10 cellular contexts compared by ENCODE assay signal in genomic region chr10:4826788-4827324, GRCh38. TPM values are rescaled to one million over a fixed set of nuclear protein-coding genes. Genes with fewer than 3 reads are reported as not detected.
DNase-seq lines count a peak whose midpoint lies in the region; ATAC-seq, FAIRE-seq and TF ChIP-seq lines count a peak whose summit lies in the region.
"Had no signal": no experiment of that assay in that cellular context is flagged by ENCODE, and none has a peak within 500 bp of the region (broad histone marks: within the 10 kb centered on the region; RNA-seq: fewer than 3 reads in every experiment).

No MANE protein-coding gene starts in this region.

- H3K4me1 ChIP-seq in CD4-positive, alpha-beta memory T cell (ENCODE audit: insufficient read depth, low read length) = no peaks in the 10 kb centered on the region
- H3K4me1 ChIP-seq in RWPE2 (ENCODE audit: insufficient read depth, poor library complexity, severe bottlenecking) = no peaks in the 10 kb centered on the region
- H3K4me1 ChIP-seq in esophagus muscularis mucosa = peaks cover 5 to 31% (median 16%) of the 10 kb centered on the region in 4 donors
- no peaks in the 10 kb centered on the region for H3K4me1 ChIP-seq in parathyroid adenoma

- H3K4me2 ChIP-seq in parathyroid adenoma (ENCODE audit: low read length) = peak overlapping the region; percentile 69

- H3K79me2 ChIP-seq in parathyroid adenoma = no peaks in the 10 kb centered on the region

- FAIRE-seq in GM12892 (lab: Jason Lieb, UNC) = no peak
- FAIRE-seq: TTC549 had no signal

- CTCF ChIA-PET in CD4-positive, alpha-beta memory T cell (lab: Charles Lee; ENCODE audit: partially characterized antibody) = interaction anchor here (1.2 to 9.8 kb wide), 5 partner anchors 9 to 22 kb away, joined by 5 to 62 read pairs (median 17); no protein-coding TSS in a partner anchor

- peak overlapping the region; percentile 97 for H2AFZ ChIP-seq in parathyroid adenoma

- DNase-seq in CD4-positive, alpha-beta memory T cell = no peak
- DNase-seq in RWPE2 (ENCODE audit: low spot score) (no peak), esophagus muscularis mucosa (ENCODE audit: extremely low spot score) (no peak), GM12892 (ENCODE audit: insufficient read length) (no peak), NCI-H69 (lab: John Stamatoyannopoulos, UW) (no peak)
- no peak for DNase-seq in stimulated activated CD4-positive, alpha-beta T cell treated with anti-CD3 and anti-CD28 coated beads, Interleukin-4, amount 100 ng/mL, for 4 hours
- no peak for DNase-seq in stimulated activated CD4-positive, alpha-beta T cell treated with anti-CD3 and anti-CD28 coated beads, Interleukin-12 subunit alpha, Interleukin-12 subunit beta, amount 100 ng/mL, for 4 hours

- H3K4me1 Mint-ChIP-seq in CD4-positive, alpha-beta memory T cell = peaks cover 9 to 25% (median 12%) of the 10 kb centered on the region in 4 donors
- H3K4me1 Mint-ChIP-seq: IgD-negative memory B cell had no signal

- intact Hi-C loops in CD4-positive, alpha-beta memory T cell (cut with micrococcal nuclease) = loop anchor here (10.0 kb wide), 1 partner anchor 468 kb away; no protein-coding TSS in a partner anchor
- intact Hi-C loops in esophagus muscularis mucosa (cut with DNase I) = no loop called here

- POLR2A ChIA-PET in CD4-positive, alpha-beta memory T cell (lab: Charles Lee; ENCODE audit: partially characterized antibody) = interaction anchor here (1.3 to 5.1 kb wide), 3 partner anchors 10 to 607 kb away, joined by 3 to 29 read pairs (median 16); no protein-coding TSS in a partner anchor

- H3K9me3 Mint-ChIP-seq in CD4-positive, alpha-beta memory T cell = peaks cover 0 to 4% (median 0%) of the 10 kb centered on the region in 8 donors

- 54% methylated on average over 13 of the region's 13 CpGs for WGBS in esophagus muscularis mucosa

- H3K27ac ChIP-seq in CD4-positive, alpha-beta memory T cell (ENCODE audit: low read depth, low read length) = peak overlapping the region; percentile 32
- H3K27ac ChIP-seq in RWPE2 (ENCODE audit: poor library complexity, severe bottlenecking) (peak overlapping the region; percentile 29), esophagus muscularis mucosa (replicated peaks in 1 of 4) (peak overlapping the region; percentile 91 to 97 (median 96)), parathyroid adenoma (no peak overlapping the region)

- H3K27me3 Mint-ChIP-seq in CD4-positive, alpha-beta memory T cell = peaks cover 10 to 18% of the 10 kb centered on the region in 2 donors

- H3K36me3 Mint-ChIP-seq in CD4-positive, alpha-beta memory T cell = peaks cover 2 to 9% of the 10 kb centered on the region in 2 donors
- H3K36me3 Mint-ChIP-seq: IgD-negative memory B cell had no signal

- peak overlapping the region in 1 of 2 donors; percentile 36 for H3K4me3 ChIP-seq in CD4-positive, alpha-beta memory T cell (ENCODE audit: low read length in 2 of 2)
- peak overlapping the region; percentile 39 for H3K4me3 ChIP-seq in RWPE2 (ENCODE audit: severe bottlenecking)
- peak overlapping the region; percentile 67 to 82 (median 72) for H3K4me3 ChIP-seq in esophagus muscularis mucosa
- H3K4me3 ChIP-seq in parathyroid adenoma (ENCODE audit: low read depth, low read length) = peak overlapping the region; percentile 64

- no peak for TF ChIP-seq EP300 in esophagus muscularis mucosa (IDR thresholded peaks at IDR 0.05)

- no peak for ATAC-seq in RWPE2 (ENCODE audit: low read depth)

- H3K9me3 ChIP-seq in CD4-positive, alpha-beta memory T cell (ENCODE audit: control insufficient read depth in 1 of 2, low read length in 2 of 2) = no peaks in the 10 kb centered on the region
- no peaks in the 10 kb centered on the region for H3K9me3 ChIP-seq in RWPE2 (ENCODE audit: severe bottlenecking)
- no peaks in the 10 kb centered on the region for H3K9me3 ChIP-seq in esophagus muscularis mucosa
- no peaks in the 10 kb centered on the region for H3K9me3 ChIP-seq in parathyroid adenoma (ENCODE audit: control insufficient read depth, low read length)

- peak overlapping the region; percentile 31 to 83 (median 65) for H3K27ac Mint-ChIP-seq in CD4-positive, alpha-beta memory T cell
- H3K27ac Mint-ChIP-seq: IgD-negative memory B cell had no signal

- peak overlapping the region; percentile 71 to 86 (median 83) for H3K4me3 Mint-ChIP-seq in CD4-positive, alpha-beta memory T cell
- H3K4me3 Mint-ChIP-seq: IgD-negative memory B cell had no signal

- H3K36me3 ChIP-seq in CD4-positive, alpha-beta memory T cell (ENCODE audit: insufficient read depth, low read length) = no peaks in the 10 kb centered on the region
- no peaks in the 10 kb centered on the region for H3K36me3 ChIP-seq in RWPE2 (ENCODE audit: low read depth)
- H3K36me3 ChIP-seq in esophagus muscularis mucosa = peaks cover 0 to 13% (median 6%) of the 10 kb centered on the region in 4 donors
- H3K36me3 ChIP-seq in parathyroid adenoma (ENCODE audit: control insufficient read depth, insufficient read depth, low read length) = no peaks in the 10 kb centered on the region

- H3K9ac ChIP-seq in parathyroid adenoma = peak overlapping the region; percentile 7

- no peaks in the 10 kb centered on the region for H3K27me3 ChIP-seq in CD4-positive, alpha-beta memory T cell (ENCODE audit: insufficient read depth, low read length)
- H3K27me3 ChIP-seq in RWPE2 (ENCODE audit: insufficient read depth, poor library complexity, severe bottlenecking) (no peaks in the 10 kb centered on the region), esophagus muscularis mucosa (no peaks in the 10 kb centered on the region), parathyroid adenoma (ENCODE audit: control insufficient read depth, insufficient read depth, low read length) (no peaks in the 10 kb centered on the region)

- TF ChIP-seq CTCF in RWPE2 (IDR thresholded peaks at IDR 0.05; ENCODE audit: poor library complexity, severe bottlenecking) (no peak), esophagus muscularis mucosa (IDR thresholded peaks at IDR 0.05) (no peak), parathyroid adenoma (IDR thresholded peaks at IDR 0.05) (no peak)

- TF ChIP-seq POLR2A in esophagus muscularis mucosa (IDR thresholded peaks at IDR 0.05; ENCODE audit: low read depth) (no peak), GM12892 (IDR thresholded peaks at IDR 0.05; ENCODE audit: low read depth, low read length) (no peak)

RNA-seq across cellular contexts. Expression of gene AKR1E2, which starts 0.8 kb away (rescaled TPM):
- 1 to 10 TPM; 9.2 to 9.8 TPM for total RNA-seq in CD4-positive, alpha-beta memory T cell
- 1 to 10 TPM; 1.5 to 2.3 TPM for polyA plus RNA-seq in CD4-positive, alpha-beta memory T cell
- total RNA-seq in esophagus muscularis mucosa = 10 to 100 TPM; 16.5 to 21.0 (median 18.0) TPM
- polyA plus RNA-seq in GM12892 (2012; ENCODE audit: missing spikeins) = not detected
- polyA plus RNA-seq: IgD-negative memory B cell had no signal
